ENCODE assay signal across 8 cellular contexts in the genomic region with DNA sequence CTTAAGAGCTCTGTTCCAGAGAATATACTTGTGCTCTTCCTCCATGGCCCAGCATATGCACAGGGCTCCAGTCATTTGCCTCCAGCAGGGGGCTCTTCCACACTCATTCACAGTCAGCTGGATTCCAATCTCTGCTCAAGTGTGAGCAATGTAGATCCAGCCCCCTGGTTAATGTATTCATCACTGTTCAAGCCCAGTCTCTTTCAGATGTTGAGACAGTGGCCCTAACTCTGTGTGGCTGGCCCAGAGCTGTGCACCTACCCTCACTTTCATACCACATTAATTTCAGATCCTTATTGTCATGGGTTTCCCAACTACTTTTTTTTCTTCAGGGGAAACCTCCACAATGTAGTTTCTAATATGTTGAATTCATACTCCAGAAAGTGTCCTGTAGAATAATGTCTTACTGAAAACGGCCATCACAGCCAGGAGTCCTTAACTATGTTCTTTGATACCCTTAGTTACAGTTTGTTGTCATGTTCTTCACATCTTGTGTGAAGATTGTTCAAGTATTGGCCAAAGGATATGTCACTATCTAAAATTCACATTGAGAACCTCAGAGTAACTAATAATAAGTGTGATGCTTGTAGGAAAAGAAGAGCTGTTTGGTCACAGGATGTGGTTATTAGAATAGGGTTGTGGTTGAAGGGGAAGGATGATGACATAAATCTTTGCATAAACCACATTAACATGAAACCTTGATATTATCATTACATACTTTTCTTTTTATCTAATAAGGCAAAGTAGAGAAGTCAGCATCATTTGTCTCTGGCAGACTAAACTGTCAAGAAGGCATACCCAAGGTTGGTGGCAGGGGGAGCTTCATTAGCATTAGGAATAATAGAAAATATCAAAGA. TPM values are rescaled to one million over a fixed set of nuclear protein-coding genes. Genes with fewer than 3 reads are reported as not detected.
DNase-seq lines count a peak whose midpoint lies in the region; ATAC-seq, FAIRE-seq and TF ChIP-seq lines count a peak whose summit lies in the region.
"Had no signal": no experiment of that assay in that cellular context is flagged by ENCODE, and none has a peak within 500 bp of the region (broad histone marks: within the 10 kb centered on the region; RNA-seq: fewer than 3 reads in every experiment).

No MANE protein-coding gene starts in this region.

- H3K4me3 ChIP-seq in Karpas-422 (ENCODE audit: low read length) (peak overlapping the region; percentile 53), pancreas (no peak overlapping the region)
- H3K4me3 ChIP-seq: uterus had no signal

- peak; percentile 55 for ATAC-seq in GM21825 (IDR thresholded peaks at IDR 0.05; ENCODE audit: unreplicated experiment)
- peak; percentile 77 for ATAC-seq in esophagus mucosa
- peak in 3 of 4 donors; percentile 85 to 92 (median 92) for ATAC-seq in pancreas

- H3K36me3 ChIP-seq in Karpas-422 (ENCODE audit: insufficient read depth, low read length) = no peaks in the 10 kb centered on the region
- no peaks in the 10 kb centered on the region for H3K36me3 ChIP-seq in pancreas
- H3K36me3 ChIP-seq: uterus had no signal

- WGBS in pancreas, 2 donors = 0 to 28% methylated on average over 1 of the region's 1 CpG

- no peaks in the 10 kb centered on the region for H3K9me2 ChIP-seq in Karpas-422 (replicated peaks; ENCODE audit: insufficient read depth, low read length)

- TF ChIP-seq CTCF in GM13977 (IDR thresholded peaks at IDR 0.05; ENCODE audit: extremely low read depth, insufficient read depth, missing control alignments) = peak; percentile 49
- TF ChIP-seq CTCF in pancreas (IDR thresholded peaks at IDR 0.05) = peak in 2 of 4 donors; percentile 25 to 48

- in situ Hi-C loops in GM13977 (cut with MboI; ENCODE audit: low pct_unique_long_range_greater_than_20kb, low sequenced_read_pairs, unreplicated experiment) = no loop called here

- H4K20me1 ChIP-seq in Karpas-422 (ENCODE audit: insufficient read depth, low read depth, low read length) = no peaks in the 10 kb centered on the region

- H3K4me1 ChIP-seq in Karpas-422 (ENCODE audit: low read length) = peaks cover 66% of the 10 kb centered on the region
- H3K4me1 ChIP-seq in pancreas = no peaks in the 10 kb centered on the region
- H3K4me1 ChIP-seq: uterus had no signal

- H3K27me3 ChIP-seq in Karpas-422 (ENCODE audit: low read length) (no peaks in the 10 kb centered on the region), pancreas (no peaks in the 10 kb centered on the region)
- H3K27me3 ChIP-seq: uterus had no signal

- H3K27ac ChIP-seq in Karpas-422 (ENCODE audit: low read length) (peak overlapping the region; percentile 98), pancreas (no peak overlapping the region)
- H3K27ac ChIP-seq: uterus had no signal

- peak; percentile 26 for FAIRE-seq in pancreas (lab: Jason Lieb, UNC)

- peak overlapping the region; percentile 74 for H3K9ac ChIP-seq in Karpas-422 (ENCODE audit: low read length)

- peak overlapping the region; percentile 33; the same call in 1 of the 2 replicates for H2AFZ ChIP-seq in Karpas-422 (ENCODE audit: low read length)

- H3K9me3 ChIP-seq in Karpas-422 (ENCODE audit: low read length) = peaks cover 5% of the 10 kb centered on the region; the same call in 1 of the 2 replicates
- H3K9me3 ChIP-seq in pancreas = no peaks in the 10 kb centered on the region
- H3K9me3 ChIP-seq: uterus had no signal

- H3K4me2 ChIP-seq in Karpas-422 (ENCODE audit: low read depth, low read length, poor library complexity, severe bottlenecking) = peak overlapping the region; percentile 68

- H3K79me2 ChIP-seq in Karpas-422 (ENCODE audit: low read length) = no peaks in the 10 kb centered on the region

- intact Hi-C loops in pancreas (cut with DNase I) = no loop called here

- DNase-seq in GM13977 (ENCODE audit: low spot score) (peak; percentile 53), Karpas-422 (peak; percentile 96), pancreas (peak in 2 of 6 donors; percentile 3 to 24), NCI-H748 treated with DMSO at 0.1 percent for 48 hours (lab: John Stamatoyannopoulos, UW) (no peak)
- DNase-seq in activated CD4-positive, alpha-beta T cell treated with anti-CD3 and anti-CD28 coated beads for 48 hours = peak; percentile 57

RNA-seq across cellular contexts. Expression of gene HLA-DQA1, which starts 14.4 kb away (rescaled TPM):
- total RNA-seq in Karpas-422 (2014; rRNA removed; shearing (Covaris generic); ENCODE audit: low replicate concordance) = 216 and 309 TPM in 2 replicates
- total RNA-seq in esophagus mucosa (3.9 TPM), pancreas (10 to 100 TPM in 2 of 6 donors, 1 to 10 TPM in 4; 1.1 to 66.1 (median 5.0) TPM)
- polyA plus RNA-seq in pancreas = 1 to 10 TPM; 1.2 to 4.5 TPM

RNA-seq across cellular contexts. Expression of gene HLA-DRB1, which starts 33.1 kb away (rescaled TPM):
- 281 and 366 TPM in 2 replicates for total RNA-seq in Karpas-422 (2014; rRNA removed; shearing (Covaris generic); ENCODE audit: low replicate concordance)
- 17.3 TPM for total RNA-seq in esophagus mucosa
- 100 to 1,000 TPM in 1 of 6 donors, 10 to 100 TPM in 4, 1 to 10 TPM in 1; 9.3 to 165 (median 23.5) TPM for total RNA-seq in pancreas
- polyA plus RNA-seq in pancreas = 10 to 100 TPM in 1 of 2 donors, 1 to 10 TPM in 1; 9.8 to 20.2 TPM

RNA-seq across cellular contexts. Expression of gene HLA-DQB1, which starts 43.7 kb away (rescaled TPM):
- total RNA-seq in Karpas-422 (2014; rRNA removed; shearing (Covaris generic); ENCODE audit: low replicate concordance) = 79.1 and 126 TPM in 2 replicates
- total RNA-seq in esophagus mucosa (1.1 TPM), pancreas (10 to 100 TPM in 1 of 6 donors, 1 to 10 TPM in 4, under 1 TPM in 1; 0.63 to 17.6 (median 3.3) TPM)
- 10 to 100 TPM; 22.8 to 24.7 TPM for polyA plus RNA-seq in pancreas
